8 cellular contexts compared by ENCODE assay signal in genomic region chr2:8677646-8678592, GRCh38. TPM values are rescaled to one million over a fixed set of nuclear protein-coding genes. Genes with fewer than 3 reads are reported as not detected.
A peak's percentile ranks its signal among the peaks of the same experiment; 100 is the strongest.
DNase-seq lines count a peak whose midpoint lies in the region; ATAC-seq and TF ChIP-seq lines count a peak whose summit lies in the region.

No MANE protein-coding gene starts in this region.

- H3K27ac ChIP-seq in ACC112 (ENCODE audit: low read depth, low read length) = peak overlapping the region; percentile 93

- H3K9me3 Mint-ChIP-seq in activated T-cell treated with anti-CD3 and anti-CD28 coated beads, Interleukin-2, amount 50 U/mL, for 24 hours = peaks cover 19% of the 10 kb centered on the region
- H3K9me3 Mint-ChIP-seq in natural killer cell = peaks cover 2 to 10% of the 10 kb centered on the region in 2 donors

- peaks cover 42% of the 10 kb centered on the region for H3K4me1 Mint-ChIP-seq in activated T-cell treated with anti-CD3 and anti-CD28 coated beads, Interleukin-2, amount 50 U/mL, for 24 hours (ENCODE audit: low read depth)
- H3K4me1 Mint-ChIP-seq in natural killer cell = peaks cover 44 to 64% of the 10 kb centered on the region in 2 donors

- H3K27ac Mint-ChIP-seq in activated T-cell treated with anti-CD3 and anti-CD28 coated beads, Interleukin-2, amount 50 U/mL, for 24 hours = peak overlapping the region; percentile 18
- peak overlapping the region; percentile 65 to 89 for H3K27ac Mint-ChIP-seq in natural killer cell

- ATAC-seq in natural killer cell = no peak
- ATAC-seq in HG02623 (IDR thresholded peaks at IDR 0.05; ENCODE audit: unreplicated experiment) = no peak
- no peak for ATAC-seq in GM19455 (IDR thresholded peaks at IDR 0.05; ENCODE audit: unreplicated experiment)

- peak overlapping the region; percentile 71 for H3K4me3 Mint-ChIP-seq in activated T-cell treated with anti-CD3 and anti-CD28 coated beads, Interleukin-2, amount 50 U/mL, for 24 hours
- H3K4me3 Mint-ChIP-seq in natural killer cell = peak overlapping the region; percentile 93

- H3K36me3 ChIP-seq in ACC112 (ENCODE audit: insufficient read depth, low read length) = no peaks in the 10 kb centered on the region

- TF ChIP-seq CTCF in fibroblast of the aortic adventitia (IDR thresholded peaks at IDR 0.05; ENCODE audit: insufficient read depth, low read length) (no peak), natural killer cell (IDR thresholded peaks at IDR 0.05) (no peak)

- peaks cover 10% of the 10 kb centered on the region for H3K79me2 ChIP-seq in ACC112 (ENCODE audit: control insufficient read depth, insufficient read depth, low read length, unreplicated experiment)

- DNase-seq in H4 (ENCODE audit: low spot score) (peak; percentile 64), NCI-H524 treated with DMSO at 0.1 percent for 48 hours (lab: John Stamatoyannopoulos, UW) (peak; percentile 82), fibroblast of the aortic adventitia (ENCODE audit: low read depth) (peak; percentile 86), natural killer cell (no peak)
- peak; percentile 63 for DNase-seq in activated T-cell treated with anti-CD3 and anti-CD28 coated beads, Interleukin-2, amount 50 U/mL, for 24 hours

- H3K27me3 ChIP-seq in ACC112 (ENCODE audit: insufficient read depth, low read length) = no peaks in the 10 kb centered on the region

- peaks cover 12% of the 10 kb centered on the region for H3K4me1 ChIP-seq in ACC112 (ENCODE audit: control insufficient read depth, insufficient read depth, low read length, unreplicated experiment)

- H3K27me3 Mint-ChIP-seq in activated T-cell treated with anti-CD3 and anti-CD28 coated beads, Interleukin-2, amount 50 U/mL, for 24 hours = peaks cover 55% of the 10 kb centered on the region
- H3K27me3 Mint-ChIP-seq in natural killer cell (ENCODE audit: low read depth in 2 of 2) = peaks cover 6 to 20% of the 10 kb centered on the region in 2 donors

- H2AFZ ChIP-seq in ACC112 (ENCODE audit: low read length, unreplicated experiment) = peak overlapping the region; percentile 53

- intact Hi-C loops in natural killer cell (cut with micrococcal nuclease) = no loop called here

- peaks cover 21% of the 10 kb centered on the region for H3K36me3 Mint-ChIP-seq in activated T-cell treated with anti-CD3 and anti-CD28 coated beads, Interleukin-2, amount 50 U/mL, for 24 hours (ENCODE audit: low read depth)
- peaks cover 26% of the 10 kb centered on the region for H3K36me3 Mint-ChIP-seq in natural killer cell

- H3K4me3 ChIP-seq in ACC112 (ENCODE audit: low read depth, low read length) (peak overlapping the region; percentile 83), fibroblast of the aortic adventitia (ENCODE audit: low read depth, low read length) (peak overlapping the region; percentile 65)

RNA-seq across cellular contexts. Expression of gene ID2, which starts 3.9 kb away (rescaled TPM):
- 57.8 and 80.4 TPM in 2 replicates for total RNA-seq in H4 (2014; rRNA removed; shearing (Covaris generic))
- total RNA-seq in fibroblast of the aortic adventitia (ENCODE audit: low replicate concordance) (109 and 207 TPM in 2 replicates), natural killer cell (100 to 1,000 TPM; 185 to 209 (median 191) TPM)
